ENCODE assay signal across 13 cellular contexts in genomic region chr10:124679401-124679800, GRCh38.
DNase-seq lines count a peak whose midpoint lies in the region; ATAC-seq, FAIRE-seq and TF ChIP-seq lines count a peak whose summit lies in the region.
"Had no signal": no experiment of that assay in that cellular context is flagged by ENCODE, and none has a peak within 500 bp of the region (broad histone marks: within the 10 kb centered on the region; RNA-seq: fewer than 3 reads in every experiment).

No MANE protein-coding gene starts in this region.

- H3K4me1 ChIP-seq in kidney (ENCODE audit: control insufficient read depth in 1 of 2, insufficient read depth in 1 of 2, low read depth in 1 of 2, low read length in 2 of 2) = peaks cover 13 to 42% of the 10 kb centered on the region in 2 donors

- peak overlapping the region; percentile 91 for H3K27ac Mint-ChIP-seq in activated naive CD4-positive, alpha-beta T cell treated with anti-CD3 and anti-CD28 coated beads, Interleukin-2, amount 10 ng/mL, durations not matched to agents 7 days and 5 days
- H3K27ac Mint-ChIP-seq: nephron progenitor cell had no signal

- ATAC-seq in HG03571 (IDR thresholded peaks at IDR 0.05; ENCODE audit: unreplicated experiment) = no peak
- ATAC-seq in omental fat pad (ENCODE audit: low FRiP score) = no peak

- intact Hi-C loops in kidney (cut with DNase I) = no loop called here

- no peak for DNase-seq in activated naive CD4-positive, alpha-beta T cell treated with anti-CD3 and anti-CD28 coated beads, Interleukin-2, amount 10 ng/mL, durations not matched to agents 7 days and 5 days
- no peak for DNase-seq in activated naive CD4-positive, alpha-beta T cell (lab: John Stamatoyannopoulos, UW)
- DNase-seq in RWPE1 (ENCODE audit: low spot score) (no peak), kidney (peak; percentile 64), substantia nigra (lab: John Stamatoyannopoulos, UW) (no peak), omental fat pad (ENCODE audit: low spot score) (no peak)
- no peak for DNase-seq in stimulated activated CD4-positive, alpha-beta T cell treated with anti-CD3 and anti-CD28 coated beads, Interleukin-4, amount 100 ng/mL, for 1 hour
- DNase-seq: activated CD8-positive, alpha-beta memory T cell treated with anti-CD3 and anti-CD28 coated beads for 24 hours; nephron progenitor cell; retina; upper lobe of left lung had no signal

- peaks cover 8 to 14% of the 10 kb centered on the region in 2 donors for H3K36me3 ChIP-seq in kidney (ENCODE audit: control insufficient read depth in 1 of 2, insufficient read depth in 2 of 2, low read length in 2 of 2)

- POLR2A ChIA-PET in RWPE1 (lab: Yijun Ruan, JAX; ENCODE audit: low non-redundant PET) = no interaction called here

- no peaks in the 10 kb centered on the region for H3K27me3 Mint-ChIP-seq in activated naive CD4-positive, alpha-beta T cell treated with anti-CD3 and anti-CD28 coated beads, Interleukin-2, amount 10 ng/mL, durations not matched to agents 7 days and 5 days

- no peak overlapping the region for H3K4me3 Mint-ChIP-seq in activated naive CD4-positive, alpha-beta T cell treated with anti-CD3 and anti-CD28 coated beads, Interleukin-2, amount 10 ng/mL, durations not matched to agents 7 days and 5 days
- H3K4me3 Mint-ChIP-seq: nephron progenitor cell had no signal

- no peak overlapping the region for H3K9ac ChIP-seq in kidney (ENCODE audit: low read length in 2 of 2)

- H3K36me3 Mint-ChIP-seq in activated naive CD4-positive, alpha-beta T cell treated with anti-CD3 and anti-CD28 coated beads, Interleukin-2, amount 10 ng/mL, durations not matched to agents 7 days and 5 days = peaks cover 66% of the 10 kb centered on the region

- no peak for FAIRE-seq in kidney (lab: Jason Lieb, UNC)
- FAIRE-seq: RCC 7860 had no signal

- H3K4me3 ChIP-seq in kidney (ENCODE audit: low read length in 2 of 2) = no peak overlapping the region
- H3K4me3 ChIP-seq: upper lobe of left lung had no signal

- H3K4me1 Mint-ChIP-seq in activated naive CD4-positive, alpha-beta T cell treated with anti-CD3 and anti-CD28 coated beads, Interleukin-2, amount 10 ng/mL, durations not matched to agents 7 days and 5 days = peaks cover 72% of the 10 kb centered on the region

- H3K9me3 Mint-ChIP-seq in activated naive CD4-positive, alpha-beta T cell treated with anti-CD3 and anti-CD28 coated beads, Interleukin-2, amount 10 ng/mL, durations not matched to agents 7 days and 5 days = no peaks in the 10 kb centered on the region
- H3K9me3 Mint-ChIP-seq: nephron progenitor cell had no signal

- H3K27ac ChIP-seq in RWPE1 (peak overlapping the region; percentile 23; the same call in 1 of the 2 replicates), kidney (ENCODE audit: low read depth in 2 of 2, low read length in 2 of 2) (no peak overlapping the region), substantia nigra (ENCODE audit: low read depth, low read length, poor library complexity, severe bottlenecking) (peak overlapping the region; percentile 95)

- no peaks in the 10 kb centered on the region for H3K9me3 ChIP-seq in kidney (ENCODE audit: control insufficient read depth in 1 of 2, low read length in 2 of 2)
- H3K9me3 ChIP-seq: upper lobe of left lung had no signal

- TF ChIP-seq CTCF in RWPE1 (conservative IDR thresholded peaks at IDR 0.05; ENCODE audit: low read depth) (no peak), kidney (IDR thresholded peaks at IDR 0.05; ENCODE audit: borderline replicate concordance, extremely low read depth, insufficient read depth) (no peak), omental fat pad (IDR thresholded peaks at IDR 0.05) (no peak)

- CTCF ChIA-PET in activated naive CD4-positive, alpha-beta T cell treated with anti-CD3 and anti-CD28 coated beads, Interleukin-2, amount 10 ng/mL, durations not matched to agents 7 days and 5 days (lab: Charles Lee) = interaction anchor here (1.9 to 2.4 kb wide), 2 partner anchors 10 to 62 kb away, joined by 7 to 8 read pairs; no protein-coding TSS in a partner anchor
- CTCF ChIA-PET in RWPE1 (lab: Yijun Ruan, JAX) = interaction anchor here (0.7 kb wide), 1 partner anchor 154 kb away, joined by 3 read pairs; no protein-coding TSS in a partner anchor

Comparison
In these comparisons a context has a peak if more than half of its experiments do, and no peak if none do; other contexts are left out.
1. H3K27ac ChIP-seq: peak in RWPE1 (single experiment) and substantia nigra (single experiment); none in kidney (0 of 2).